Comparison of ENCODE assay signal across 18 cellular contexts in genomic region chr7:108326938-108327337, GRCh38.
A peak's percentile ranks its signal among the peaks of the same experiment; 100 is the strongest.
DNase-seq lines count a peak whose midpoint lies in the region; ATAC-seq and TF ChIP-seq lines count a peak whose summit lies in the region.
"Had no signal": no experiment of that assay in that cellular context is flagged by ENCODE, and none has a peak within 500 bp of the region (broad histone marks: within the 10 kb centered on the region; RNA-seq: fewer than 3 reads in every experiment).

No MANE protein-coding gene starts in this region.

- peaks cover 80% of the 10 kb centered on the region for H3K4me1 Mint-ChIP-seq in neural crest cell

- TF ChIP-seq POLR2A in adrenal gland (IDR thresholded peaks at IDR 0.05), result no peak

- no peaks in the 10 kb centered on the region for H3K9me3 Mint-ChIP-seq in neural crest cell

- DNase-seq in DMS 273 (lab: John Stamatoyannopoulos, UW; ENCODE audit: unreplicated experiment), result peak; percentile 21
- DNase-seq in DMS 273 treated with DMSO at 0.1 percent for 48 hours (lab: John Stamatoyannopoulos, UW), result no peak
- DNase-seq in MM.1S, result no peak
- DNase-seq in adrenal gland, result no peak
- no peak for DNase-seq in neural crest cell (ENCODE audit: low read depth, low spot score)
- no peak for DNase-seq in left ventricle myocardium superior
- no peak for DNase-seq in activated CD4-positive, alpha-beta T cell treated with anti-CD3 and anti-CD28 coated beads, Interleukin-2, amount 50 U/mL, for 48 hours
- no peak for DNase-seq in UCSD-AML1 (lab: John Stamatoyannopoulos, UW; ENCODE audit: unreplicated experiment)
- DNase-seq: C1 segment of cervical spinal cord, DMS79, NCI-H1105, NCI-H2029, NCI-H2227 treated with DMSO at 0.1 percent for 48 hours, NCI-H526 treated with DMSO at 0.1 percent for 48 hours, SHP77 had no signal

- no peak overlapping the region for H2AFZ ChIP-seq in MM.1S (ENCODE audit: low read length)

- intact Hi-C loops in adrenal gland (cut with DNase I) (no loop called here), left ventricle myocardium superior (cut with micrococcal nuclease) (no loop called here)

- H3K36me3 Mint-ChIP-seq in neural crest cell (ENCODE audit: low read depth), result no peaks in the 10 kb centered on the region

- H4K20me1 ChIP-seq in MM.1S (ENCODE audit: insufficient read depth, low read length), result no peaks in the 10 kb centered on the region

- no peak overlapping the region for H3K9ac ChIP-seq in MM.1S (ENCODE audit: low read length)

- H3K27ac ChIP-seq in MM.1S (ENCODE audit: low read length) (no peak overlapping the region; the same call in 1 of the 2 replicates), adrenal gland (peak overlapping the region in 3 of 5 donors; percentile 16 to 66 (median 33))
- H3K27ac ChIP-seq: 22Rv1 had no signal

- H3K9me2 ChIP-seq in MM.1S (replicated peaks; ENCODE audit: insufficient read depth, low read length), result no peaks in the 10 kb centered on the region

- H3K4me3 ChIP-seq in MM.1S (ENCODE audit: low read length) (no peak overlapping the region), adrenal gland (no peak overlapping the region)
- H3K4me3 ChIP-seq: K562 had no signal

- H3K27ac Mint-ChIP-seq in neural crest cell (ENCODE audit: unreplicated experiment), result no peak overlapping the region

- ATAC-seq in left ventricle myocardium superior, result no peak
- ATAC-seq: K562, SK-N-SH treated with all-trans-retinoic acid at 6 μM for 48 hours had no signal

- WGBS in adrenal gland, 4 donors, result 45 to 61% (median 53%) methylated on average over 2 of the region's 2 CpGs

- no peaks in the 10 kb centered on the region for H3K79me2 ChIP-seq in MM.1S (ENCODE audit: low read length)

- H3K4me2 ChIP-seq in MM.1S (ENCODE audit: low read depth, low read length), result peak overlapping the region; percentile 13; the same call in 1 of the 2 replicates

- H3K9me3 ChIP-seq in MM.1S (replicated peaks; ENCODE audit: insufficient read depth, low read length) (no peaks in the 10 kb centered on the region), adrenal gland (replicated peaks in 1 of 3) (no peaks in the 10 kb centered on the region)

- no peaks in the 10 kb centered on the region for H3F3A ChIP-seq in MM.1S (ENCODE audit: insufficient read depth, low read length)

- peak overlapping the region; percentile 28 for H3K4me3 Mint-ChIP-seq in neural crest cell

- TF ChIP-seq CTCF in MM.1S (IDR thresholded peaks at IDR 0.05; ENCODE audit: low read length), result no peak
- no peak for TF ChIP-seq CTCF in adrenal gland (IDR thresholded peaks at IDR 0.05)
- TF ChIP-seq CTCF in neural crest cell (conservative IDR thresholded peaks at IDR 0.05), result no peak

- H3K4me1 ChIP-seq in MM.1S (ENCODE audit: low read length) (peaks cover 23% of the 10 kb centered on the region), adrenal gland (replicated peaks in 1 of 2) (peaks cover 5 to 36% of the 10 kb centered on the region in 2 donors)

- H3K27me3 ChIP-seq in MM.1S (replicated peaks; ENCODE audit: insufficient read depth, low read length), result no peaks in the 10 kb centered on the region
- H3K27me3 ChIP-seq in adrenal gland, result no peaks in the 10 kb centered on the region

- H3K36me3 ChIP-seq in MM.1S (replicated peaks; ENCODE audit: insufficient read depth, low read length) (no peaks in the 10 kb centered on the region), adrenal gland (replicated peaks in 1 of 2) (no peaks in the 10 kb centered on the region)

- H3K27me3 Mint-ChIP-seq in neural crest cell (ENCODE audit: low read depth), result no peaks in the 10 kb centered on the region
